ENCODE assay signal across 16 cellular contexts in genomic region chr5:176486189-176486757, GRCh38.
"Had no signal": no experiment of that assay in that cellular context is flagged by ENCODE, and none has a peak within 500 bp of the region (broad histone marks: within the 10 kb centered on the region; RNA-seq: fewer than 3 reads in every experiment).

No MANE protein-coding gene starts in this region.

- H3K4me3 ChIP-seq: lung, testis had no signal

- H3K27ac Mint-ChIP-seq: activated CD4-positive, alpha-beta T cell treated with anti-CD3 and anti-CD28 coated beads for 36 hours; activated naive CD4-positive, alpha-beta T cell treated with anti-CD3 and anti-CD28 coated beads, Interleukin-2, amount 50 U/mL, for 24 hours had no signal

- H3K27me3 ChIP-seq: testis had no signal

- H3K9me3 ChIP-seq: testis had no signal

- DNase-seq: activated CD4-positive, alpha-beta T cell treated with anti-CD3 and anti-CD28 coated beads for 36 hours; activated effector memory CD4-positive, alpha-beta T cell treated with Interleukin-2 at 50 U/mL for 16 hours; activated T-cell treated with anti-CD3 and anti-CD28 coated beads for 4 hours; caudate nucleus; erythroblast; hippocampal formation; kidney glomerular epithelial cell; natural killer cell; nucleus accumbens; stimulated activated CD4-positive, alpha-beta T cell treated with anti-CD3 and anti-CD28 coated beads, Interleukin-4, amount 100 ng/mL, for 24 hours; stimulated activated naive CD8-positive, alpha-beta T cell treated with anti-CD3 and anti-CD28 coated beads, Interleukin-15, amount 100 ng/mL, for 72 hours; testis had no signal

- H3K27me3 Mint-ChIP-seq: activated CD4-positive, alpha-beta T cell treated with anti-CD3 and anti-CD28 coated beads for 36 hours; activated naive CD4-positive, alpha-beta T cell treated with anti-CD3 and anti-CD28 coated beads, Interleukin-2, amount 50 U/mL, for 24 hours; stimulated activated naive CD8-positive, alpha-beta T cell treated with anti-CD3 and anti-CD28 coated beads, Interleukin-15, amount 100 ng/mL, for 72 hours had no signal

- H3K27ac ChIP-seq: testis, VCaP had no signal

- FAIRE-seq: urothelium cell line had no signal

- H3K4me3 Mint-ChIP-seq: activated CD4-positive, alpha-beta T cell treated with anti-CD3 and anti-CD28 coated beads for 36 hours; activated naive CD4-positive, alpha-beta T cell treated with anti-CD3 and anti-CD28 coated beads, Interleukin-2, amount 50 U/mL, for 24 hours; natural killer cell; stimulated activated naive CD8-positive, alpha-beta T cell treated with anti-CD3 and anti-CD28 coated beads, Interleukin-15, amount 100 ng/mL, for 72 hours had no signal

- H3K4me1 ChIP-seq: testis had no signal

- H3K9me3 Mint-ChIP-seq: activated naive CD4-positive, alpha-beta T cell treated with anti-CD3 and anti-CD28 coated beads, Interleukin-2, amount 50 U/mL, for 24 hours; natural killer cell; stimulated activated naive CD8-positive, alpha-beta T cell treated with anti-CD3 and anti-CD28 coated beads, Interleukin-15, amount 100 ng/mL, for 72 hours had no signal

- ATAC-seq: activated CD4-positive, alpha-beta T cell treated with anti-CD3 and anti-CD28 coated beads for 36 hours; natural killer cell; stimulated activated naive CD8-positive, alpha-beta T cell treated with anti-CD3 and anti-CD28 coated beads, Interleukin-15, amount 100 ng/mL, for 72 hours had no signal
